Comparison of ENCODE assay signal across 8 cellular contexts in the genomic region with DNA sequence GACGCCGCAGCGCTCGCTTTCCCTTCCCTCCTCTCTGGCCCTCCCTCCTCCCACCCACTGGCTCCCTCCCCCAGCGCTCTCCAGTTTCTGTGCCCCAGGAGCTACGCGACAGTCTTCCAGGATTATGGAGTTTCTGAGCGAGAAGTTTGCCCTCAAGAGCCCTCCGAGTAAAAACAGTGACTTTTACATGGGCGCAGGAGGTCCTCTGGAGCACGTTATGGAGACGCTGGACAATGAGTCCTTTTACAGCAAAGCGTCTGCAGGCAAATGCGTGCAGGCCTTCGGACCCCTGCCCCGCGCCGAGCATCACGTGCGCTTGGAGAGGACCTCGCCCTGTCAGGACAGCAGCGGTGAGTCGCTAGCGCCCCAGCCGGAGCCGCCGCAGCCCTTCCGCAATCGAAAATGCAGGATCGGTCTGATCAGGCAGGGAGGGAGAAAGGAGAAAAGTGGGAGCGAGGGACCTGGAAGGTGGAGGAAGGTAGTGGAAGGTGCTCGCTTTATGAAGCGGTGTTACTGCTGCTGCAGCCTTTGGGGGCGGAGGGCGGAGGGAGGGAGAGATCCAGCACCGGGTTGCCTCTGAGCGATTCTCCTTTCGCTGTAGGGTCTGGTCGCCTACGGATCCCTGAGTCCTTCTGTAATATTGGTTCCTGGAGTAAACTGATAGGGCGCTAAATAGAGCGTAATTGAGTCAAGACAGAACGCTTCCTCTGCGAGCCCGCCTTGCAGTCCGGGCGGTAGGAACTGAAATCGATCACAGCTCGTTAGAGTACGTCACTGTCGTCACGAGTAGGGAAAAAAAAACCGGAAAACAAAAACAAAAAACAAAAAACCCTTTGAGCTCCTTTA. TPM values are rescaled to one million over a fixed set of nuclear protein-coding genes. Genes with fewer than 3 reads are reported as not detected.
DNase-seq lines count a peak whose midpoint lies in the region; ATAC-seq, FAIRE-seq and TF ChIP-seq lines count a peak whose summit lies in the region.

A gene (plus strand): TSS at position 83 of the 846 bp plus-strand sequence. CDS start 42 bp downstream, at position 125.

- H3K4me3 Mint-ChIP-seq in T-helper 17 cell: peak within 1 kb of the TSS; percentile 84

- no peaks in the 10 kb centered on the region for H3K79me2 ChIP-seq in parathyroid adenoma

- H3K27me3 ChIP-seq in parathyroid adenoma (ENCODE audit: control insufficient read depth, insufficient read depth, low read length): peaks cover 17% of the 10 kb centered on the region

- ATAC-seq in HG03354 (IDR thresholded peaks at IDR 0.05; ENCODE audit: poor library complexity, severe bottlenecking, unreplicated experiment) (peak; percentile 69), T-helper 17 cell (no peak), HG03196 (IDR thresholded peaks at IDR 0.05; ENCODE audit: unreplicated experiment) (no peak)

- H3K27ac Mint-ChIP-seq in T-helper 17 cell: no peak within 1 kb of the TSS

- no peaks in the 10 kb centered on the region for H3K36me3 ChIP-seq in parathyroid adenoma (ENCODE audit: control insufficient read depth, insufficient read depth, low read length)

- H3K4me3 ChIP-seq in fibroblast of villous mesenchyme (ENCODE audit: low read depth, low read length) (peak within 1 kb of the TSS; percentile 43), parathyroid adenoma (ENCODE audit: low read depth, low read length) (peak within 1 kb of the TSS; percentile 20)

- no peaks in the 10 kb centered on the region for H3K4me1 ChIP-seq in parathyroid adenoma

- H3K36me3 Mint-ChIP-seq in T-helper 17 cell (ENCODE audit: low read depth): peaks cover 3% of the 10 kb centered on the region

- no peaks in the 10 kb centered on the region for H3K9me3 ChIP-seq in T-helper 17 cell (ENCODE audit: control insufficient read depth, low read length, poor library complexity, severe bottlenecking)
- H3K9me3 ChIP-seq in parathyroid adenoma (ENCODE audit: control insufficient read depth, low read length): peaks cover 7% of the 10 kb centered on the region

- no peak within 1 kb of the TSS for H3K9ac ChIP-seq in parathyroid adenoma

- H2AFZ ChIP-seq in parathyroid adenoma: peak within 1 kb of the TSS; percentile 50

- peak; percentile 12 for FAIRE-seq in GM18507 (lab: Jason Lieb, UNC)

- DNase-seq in GM18507 (ENCODE audit: extremely low spot score, insufficient read length, low read depth) (no peak), T-helper 17 cell (no peak), fibroblast of villous mesenchyme (ENCODE audit: low read depth) (peak; percentile 16), ureter (ENCODE audit: low spot score) (no peak)
- no peak for DNase-seq in stimulated activated CD4-positive, alpha-beta T cell treated with anti-CD3 and anti-CD28 coated beads, Interleukin-4, amount 100 ng/mL, for 24 hours

- H3K27ac ChIP-seq in parathyroid adenoma: no peak within 1 kb of the TSS

- peaks cover 5% of the 10 kb centered on the region for H3K4me1 Mint-ChIP-seq in T-helper 17 cell

- TF ChIP-seq CTCF in fibroblast of villous mesenchyme (IDR thresholded peaks at IDR 0.05; ENCODE audit: insufficient read depth, low read depth, low read length) (no peak), parathyroid adenoma (IDR thresholded peaks at IDR 0.05) (no peak)

- H3K27me3 Mint-ChIP-seq in T-helper 17 cell: peaks cover 37% of the 10 kb centered on the region

- peak within 1 kb of the TSS; percentile 57 for H3K4me2 ChIP-seq in parathyroid adenoma (ENCODE audit: low read length)

RNA-seq across cellular contexts. Expression of the gene that starts here (rescaled TPM):
- total RNA-seq in T-helper 17 cell (not detected), fibroblast of villous mesenchyme (0.64 and 1.3 TPM in 2 replicates), ureter (0.26 TPM)
